Comparison of ENCODE assay signal across 1 cellular context in genomic region chr6:149170564-149171452, GRCh38.
TF ChIP-seq lines count a peak whose summit lies in the region.

No MANE protein-coding gene starts in this region.

TF ChIP-seq in HEK293, 187 proteins besides CTCF, POLR2A, EP300 and RAD21 (continued from another document and continues in another):
- TF ChIP-seq SP3 (tag by site-specific recombination; IDR thresholded peaks at IDR 0.05) (no peak), ZNF362 (tag by site-specific recombination; IDR thresholded peaks at IDR 0.05) (no peak), SCRT2 (tag by site-specific recombination; IDR thresholded peaks at IDR 0.05) (no peak), ZNF654 (tag by site-specific recombination; IDR thresholded peaks at IDR 0.05; ENCODE audit: low read depth) (no peak), ZNF843 (tag by site-specific recombination; IDR thresholded peaks at IDR 0.05) (peak; percentile 73), ZNF677 (tag by site-specific recombination; IDR thresholded peaks at IDR 0.05) (no peak), ZNF391 (tag by site-specific recombination; IDR thresholded peaks at IDR 0.05; ENCODE audit: borderline replicate concordance, low read depth) (no peak), ZNF521 (tag by site-specific recombination; IDR thresholded peaks at IDR 0.05) (no peak), ZNF341 (tag by site-specific recombination; IDR thresholded peaks at IDR 0.05; ENCODE audit: low read depth) (0 out of 2 replicates have a peak, but pooled peaks have one; percentile 27), TRIM28 (IDR thresholded peaks at IDR 0.05; ENCODE audit: borderline replicate concordance, low read length) (0 out of 2 replicates have a peak, but pooled peaks have one; percentile 75), ZNF398 (tag by site-specific recombination; IDR thresholded peaks at IDR 0.05) (no peak), ZSCAN30 (tag by site-specific recombination; IDR thresholded peaks at IDR 0.05) (no peak), ATF2 (tag by site-specific recombination; IDR thresholded peaks at IDR 0.05; ENCODE audit: low read depth) (peak; percentile 98), ZNF664 (tag by site-specific recombination; IDR thresholded peaks at IDR 0.05) (peak; percentile 56; the same call in 1 of the 2 replicates), ZBTB7A (tag by site-specific recombination; IDR thresholded peaks at IDR 0.05; ENCODE audit: low read depth) (no peak), PRDM1 (tag by site-specific recombination; IDR thresholded peaks at IDR 0.05) (peak; percentile 22; the same call in 1 of the 2 replicates), YY2 (tag by site-specific recombination; IDR thresholded peaks at IDR 0.05) (peak; percentile 17; the same call in 1 of the 2 replicates), ELK4 (IDR thresholded peaks at IDR 0.05; ENCODE audit: borderline replicate concordance, low read depth, low read length) (no peak), ZNF274 (IDR thresholded peaks at IDR 0.05; ENCODE audit: low read length) (no peak), ZNF274 (tag by site-specific recombination; IDR thresholded peaks at IDR 0.05; ENCODE audit: borderline replicate concordance) (no peak), ZFP37 (tag by site-specific recombination; IDR thresholded peaks at IDR 0.05) (no peak), ZNF555 (tag by site-specific recombination; conservative IDR thresholded peaks at IDR 0.05) (no peak), ZIC2 (tag by site-specific recombination; IDR thresholded peaks at IDR 0.05) (peak; percentile 48; the same call in 1 of the 2 replicates), ZNF768 (tag by site-specific recombination; IDR thresholded peaks at IDR 0.05) (no peak), ZNF600 (tag by site-specific recombination; IDR thresholded peaks at IDR 0.05) (peak; percentile 31), WT1 (tag by site-specific recombination; IDR thresholded peaks at IDR 0.05) (no peak), GLIS2 (tag by site-specific recombination; IDR thresholded peaks at IDR 0.05) (no peak), AEBP2 (tag by site-specific recombination; IDR thresholded peaks at IDR 0.05; ENCODE audit: borderline replicate concordance) (no peak), ZBTB21 (tag by site-specific recombination; IDR thresholded peaks at IDR 0.05) (peak; percentile 55), ZNF561 (tag by site-specific recombination; IDR thresholded peaks at IDR 0.05; ENCODE audit: borderline replicate concordance) (no peak), ZNF366 (tag by site-specific recombination; conservative IDR thresholded peaks at IDR 0.05) (peak; percentile 44), PATZ1 (tag by site-specific recombination; IDR thresholded peaks at IDR 0.05) (0 out of 2 replicates have a peak, but pooled peaks have one; percentile 37), ZNF37A (tag by site-specific recombination; IDR thresholded peaks at IDR 0.05) (no peak), ZNF501 (tag by site-specific recombination; IDR thresholded peaks at IDR 0.05) (peak; percentile 45; the same call in 1 of the 2 replicates), ZNF2 (tag by site-specific recombination; IDR thresholded peaks at IDR 0.05) (no peak), ZNF416 (tag by site-specific recombination; IDR thresholded peaks at IDR 0.05) (no peak), BCL6B (tag by site-specific recombination; IDR thresholded peaks at IDR 0.05) (0 out of 2 replicates have a peak, but pooled peaks have one; percentile 11), ZNF16 (tag by site-specific recombination; IDR thresholded peaks at IDR 0.05; ENCODE audit: low read depth) (no peak), ZNF132 (tag by site-specific recombination; IDR thresholded peaks at IDR 0.05; ENCODE audit: borderline replicate concordance) (no peak), MZF1 (tag by site-specific recombination; IDR thresholded peaks at IDR 0.05; ENCODE audit: borderline replicate concordance) (peak; percentile 93), PRDM6 (tag by site-specific recombination; IDR thresholded peaks at IDR 0.05) (peak; percentile 73), KLF16 (tag by site-specific recombination; IDR thresholded peaks at IDR 0.05) (0 out of 2 replicates have a peak, but pooled peaks have one; percentile 31), ZNF311 (tag by site-specific recombination; IDR thresholded peaks at IDR 0.05; ENCODE audit: borderline replicate concordance) (no peak), ZNF18 (tag by site-specific recombination; IDR thresholded peaks at IDR 0.05) (no peak), IKZF3 (tag by site-specific recombination; IDR thresholded peaks at IDR 0.05) (0 out of 2 replicates have a peak, but pooled peaks have one; percentile 10), ZNF624 (tag by site-specific recombination; IDR thresholded peaks at IDR 0.05) (no peak), ZNF707 (tag by site-specific recombination; IDR thresholded peaks at IDR 0.05) (no peak), ZNF324 (tag by site-specific recombination; IDR thresholded peaks at IDR 0.05) (0 out of 2 replicates have a peak, but pooled peaks have one; percentile 30), ZNF629 (tag by site-specific recombination; IDR thresholded peaks at IDR 0.05) (peak; percentile 60; the same call in 1 of the 2 replicates), SP7 (tag by site-specific recombination; IDR thresholded peaks at IDR 0.05) (peak; percentile 38), ZNF658 (tag by site-specific recombination; IDR thresholded peaks at IDR 0.05) (no peak)
